Comparison of ENCODE assay signal across 8 cellular contexts in the genomic region with DNA sequence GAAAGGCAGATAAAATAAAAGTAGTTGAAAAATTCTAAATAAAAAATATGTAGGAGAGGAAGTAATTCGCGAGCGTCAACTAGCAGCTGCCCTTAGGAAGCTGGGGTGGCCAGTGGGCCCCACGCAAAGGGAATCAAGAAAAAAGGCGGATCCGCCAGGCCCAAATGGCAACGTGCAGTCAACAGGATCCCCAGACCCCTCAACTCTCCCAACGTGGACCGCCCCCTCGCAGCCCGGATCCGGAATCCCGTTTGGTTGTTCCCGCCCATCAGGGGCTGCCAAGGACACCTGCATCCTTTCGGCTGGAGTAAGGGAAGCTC. TPM values are rescaled to one million over a fixed set of nuclear protein-coding genes. Genes with fewer than 3 reads are reported as not detected.
A peak's percentile ranks its signal among the peaks of the same experiment; 100 is the strongest.
DNase-seq lines count a peak whose midpoint lies in the region; ATAC-seq lines count a peak whose summit lies in the region.

No MANE protein-coding gene starts in this region.

- H3K9ac ChIP-seq in stomach smooth muscle (ENCODE audit: low read length in 2 of 2), result peak overlapping the region; percentile 57 to 79

- H3K36me3 Mint-ChIP-seq in activated CD4-positive, alpha-beta T cell treated with anti-CD3 and anti-CD28 coated beads for 36 hours (ENCODE audit: low read depth), result peaks cover 5% of the 10 kb centered on the region
- H3K36me3 Mint-ChIP-seq in activated naive CD8-positive, alpha-beta T cell treated with anti-CD3 and anti-CD28 coated beads for 36 hours, result no peaks in the 10 kb centered on the region

- H3K27me3 Mint-ChIP-seq in activated CD4-positive, alpha-beta T cell treated with anti-CD3 and anti-CD28 coated beads for 36 hours, result no peaks in the 10 kb centered on the region
- H3K27me3 Mint-ChIP-seq in activated naive CD8-positive, alpha-beta T cell treated with anti-CD3 and anti-CD28 coated beads for 36 hours, result no peaks in the 10 kb centered on the region

- H3K9me3 Mint-ChIP-seq in activated CD4-positive, alpha-beta T cell treated with anti-CD3 and anti-CD28 coated beads for 36 hours (ENCODE audit: low read depth), result no peaks in the 10 kb centered on the region
- no peaks in the 10 kb centered on the region for H3K9me3 Mint-ChIP-seq in activated naive CD8-positive, alpha-beta T cell treated with anti-CD3 and anti-CD28 coated beads for 36 hours

- H3K4me1 ChIP-seq in stomach smooth muscle (ENCODE audit: control insufficient read depth, insufficient read depth, low read length), result peaks cover 19% of the 10 kb centered on the region

- H3K27ac ChIP-seq in stomach smooth muscle (ENCODE audit: low read length), result peak overlapping the region; percentile 89

- H3K4me3 ChIP-seq in stomach smooth muscle (ENCODE audit: low read length in 2 of 2), result peak overlapping the region; percentile 93 to 98

- H3K4me1 Mint-ChIP-seq in activated CD4-positive, alpha-beta T cell treated with anti-CD3 and anti-CD28 coated beads for 36 hours, result peaks cover 21% of the 10 kb centered on the region
- peaks cover 12% of the 10 kb centered on the region for H3K4me1 Mint-ChIP-seq in activated naive CD8-positive, alpha-beta T cell treated with anti-CD3 and anti-CD28 coated beads for 36 hours

- POLR2A ChIA-PET in activated CD4-positive, alpha-beta T cell treated with anti-CD3 and anti-CD28 coated beads for 36 hours (lab: Charles Lee), result interaction anchor here (0.9 to 2.1 kb wide), 7 partner anchors 8 to 329 kb away, joined by 3 to 21 read pairs (median 6); partner anchors contain the start of genes DTD1, KAT14, PET117 and RBBP9

- peaks cover 11 to 13% of the 10 kb centered on the region in 2 donors for H3K36me3 ChIP-seq in stomach smooth muscle (ENCODE audit: control insufficient read depth in 2 of 2, insufficient read depth in 2 of 2, low read length in 2 of 2)

- H3K9me3 ChIP-seq in stomach smooth muscle (ENCODE audit: control insufficient read depth in 2 of 2, low read length in 2 of 2), result no peaks in the 10 kb centered on the region

- ATAC-seq in activated CD4-positive, alpha-beta T cell treated with anti-CD3 and anti-CD28 coated beads for 36 hours, result peak; percentile 8
- peak; percentile 22 for ATAC-seq in HG03103 (IDR thresholded peaks at IDR 0.05; ENCODE audit: low read depth, unreplicated experiment)

- no peaks in the 10 kb centered on the region for H3K27me3 ChIP-seq in stomach smooth muscle (ENCODE audit: control insufficient read depth in 1 of 2, insufficient read depth in 2 of 2, low read length in 2 of 2)

- peak overlapping the region; percentile 89 for H3K27ac Mint-ChIP-seq in activated CD4-positive, alpha-beta T cell treated with anti-CD3 and anti-CD28 coated beads for 36 hours
- peak overlapping the region; percentile 91 for H3K27ac Mint-ChIP-seq in activated naive CD8-positive, alpha-beta T cell treated with anti-CD3 and anti-CD28 coated beads for 36 hours

- intact Hi-C loops in activated CD4-positive, alpha-beta T cell treated with anti-CD3 and anti-CD28 coated beads for 36 hours (cut with DNase I, micrococcal nuclease), result no loop called here

- CTCF ChIA-PET in activated CD4-positive, alpha-beta T cell treated with anti-CD3 and anti-CD28 coated beads for 36 hours (lab: Charles Lee), result interaction anchor here (0.8 to 2.7 kb wide), 5 partner anchors 11 to 118 kb away, joined by 3 to 11 read pairs (median 7); partner anchors contain the start of gene SEC23B

- DNase-seq in activated CD4-positive, alpha-beta T cell treated with anti-CD3 and anti-CD28 coated beads for 36 hours, result no peak
- DNase-seq in activated CD4-positive, alpha-beta T cell treated with anti-CD3 and anti-CD28 coated beads, Interleukin-2, amount 50 U/mL, for 4 hours, result no peak
- DNase-seq in activated naive CD8-positive, alpha-beta T cell treated with anti-CD3 and anti-CD28 coated beads for 36 hours, result no peak
- DNase-seq in iPS-NIHi7 (ENCODE audit: extremely low spot score) (peak; percentile 91), HuH-7 (ENCODE audit: low spot score) (no peak), OCI-M1 (lab: John Stamatoyannopoulos, UW) (no peak)

- peak overlapping the region; percentile 91 for H3K4me3 Mint-ChIP-seq in activated CD4-positive, alpha-beta T cell treated with anti-CD3 and anti-CD28 coated beads for 36 hours
- H3K4me3 Mint-ChIP-seq in activated naive CD8-positive, alpha-beta T cell treated with anti-CD3 and anti-CD28 coated beads for 36 hours, result peak overlapping the region; percentile 94

RNA-seq across cellular contexts. Expression of gene DZANK1, which starts 0.3 kb away (rescaled TPM):
- total RNA-seq in activated CD4-positive, alpha-beta T cell treated with anti-CD3 and anti-CD28 coated beads for 36 hours, result 1 to 10 TPM; 1.4 to 2.0 TPM
- 1 to 10 TPM; 1.7 to 1.9 TPM for total RNA-seq in activated naive CD8-positive, alpha-beta T cell treated with anti-CD3 and anti-CD28 coated beads for 36 hours

RNA-seq across cellular contexts. Expression of gene POLR3F, which starts 0.7 kb away (rescaled TPM):
- total RNA-seq in activated CD4-positive, alpha-beta T cell treated with anti-CD3 and anti-CD28 coated beads for 36 hours, result 10 to 100 TPM in 1 of 2 experiments, 1 to 10 TPM in 1; 9.8 to 11.8 TPM
- 10 to 100 TPM; 12.9 to 14.5 TPM for total RNA-seq in activated naive CD8-positive, alpha-beta T cell treated with anti-CD3 and anti-CD28 coated beads for 36 hours

RNA-seq across cellular contexts. Expression of gene RBBP9, which starts 30.5 kb away (rescaled TPM):
- 10 to 100 TPM; 19.9 to 20.6 TPM for total RNA-seq in activated CD4-positive, alpha-beta T cell treated with anti-CD3 and anti-CD28 coated beads for 36 hours
- 10 to 100 TPM; 17.9 to 18.3 TPM for total RNA-seq in activated naive CD8-positive, alpha-beta T cell treated with anti-CD3 and anti-CD28 coated beads for 36 hours

RNA-seq across cellular contexts. Expression of gene SEC23B, which starts 41.2 kb away (rescaled TPM):
- 100 to 1,000 TPM in 1 of 2 experiments, 10 to 100 TPM in 1; 95.3 to 119 TPM for total RNA-seq in activated CD4-positive, alpha-beta T cell treated with anti-CD3 and anti-CD28 coated beads for 36 hours
- total RNA-seq in activated naive CD8-positive, alpha-beta T cell treated with anti-CD3 and anti-CD28 coated beads for 36 hours, result 10 to 100 TPM; 81.9 to 92.0 TPM
